Comparison of ENCODE assay signal across 16 cellular contexts in the genomic region with DNA sequence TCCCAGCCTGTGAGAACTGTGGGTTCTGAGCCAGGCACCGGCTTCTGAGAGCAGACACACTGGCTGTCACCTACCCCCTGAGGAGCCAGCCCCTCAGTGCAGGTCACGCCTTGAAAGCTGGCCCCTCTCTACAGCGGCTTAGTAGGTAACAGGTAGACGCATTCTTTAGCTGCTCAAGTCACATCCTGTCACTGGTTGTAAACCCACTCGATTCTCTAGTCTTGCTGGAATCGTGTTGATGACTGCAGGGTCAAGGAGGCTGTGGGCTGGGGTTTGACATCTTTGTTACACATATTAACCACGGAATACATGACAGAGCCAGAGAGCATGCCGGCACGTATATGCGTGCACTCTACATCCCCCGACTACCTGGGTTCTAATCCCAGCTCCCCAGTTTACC.
A peak's percentile ranks its signal among the peaks of the same experiment; 100 is the strongest.
DNase-seq lines count a peak whose midpoint lies in the region; ATAC-seq and TF ChIP-seq lines count a peak whose summit lies in the region.
"Had no signal": no experiment of that assay in that cellular context is flagged by ENCODE, and none has a peak within 500 bp of the region (broad histone marks: within the 10 kb centered on the region; RNA-seq: fewer than 3 reads in every experiment).

No MANE protein-coding gene starts in this region.

- no peak overlapping the region for H3K18ac ChIP-seq in H9 (ENCODE audit: insufficient read length, low read depth, low read length)

- TF ChIP-seq CTCF in H9 (conservative IDR thresholded peaks at IDR 0.05), result no peak
- no peak for TF ChIP-seq CTCF in gastrocnemius medialis (IDR thresholded peaks at IDR 0.05 in 4 of 5, conservative IDR thresholded peaks at IDR 0.05 in 1 of 5)
- TF ChIP-seq CTCF in MM.1S (IDR thresholded peaks at IDR 0.05; ENCODE audit: low read length), result no peak

- H4K91ac ChIP-seq in H9 (ENCODE audit: insufficient read length, low read depth, low read length), result no peak overlapping the region

- H4K20me1 ChIP-seq in H9 (ENCODE audit: control insufficient read depth, insufficient read depth, insufficient read length) (no peaks in the 10 kb centered on the region), Karpas-422 (ENCODE audit: insufficient read depth, low read depth, low read length) (no peaks in the 10 kb centered on the region), MM.1S (ENCODE audit: insufficient read depth, low read length) (no peaks in the 10 kb centered on the region)

- in situ Hi-C loops in gastrocnemius medialis (cut with MboI; ENCODE audit: low sequenced_read_pairs in 4 of 4), result loop anchor here in 1 of 4 donors (10.0 kb wide), 1 partner anchor 205 kb away; no protein-coding TSS in a partner anchor
- in situ Hi-C loops in G401 (cut with HindIII; ENCODE audit: low sequenced_read_pairs), result no loop called here

- H2BK12ac ChIP-seq in H9 (ENCODE audit: insufficient read length, low read depth, low read length), result no peak overlapping the region

- no peak overlapping the region for H3K4ac ChIP-seq in H9 (ENCODE audit: low read depth, low read length)

- no peak overlapping the region for H2AFZ ChIP-seq in H9 (ENCODE audit: low read length)
- no peak overlapping the region for H2AFZ ChIP-seq in Karpas-422 (ENCODE audit: low read length)
- H2AFZ ChIP-seq in MM.1S (ENCODE audit: low read length), result no peak overlapping the region
- H2AFZ ChIP-seq: hepatocyte had no signal

- H3K27me3 Mint-ChIP-seq in H9 (ENCODE audit: low read depth), result no peaks in the 10 kb centered on the region

- H3K9me3 Mint-ChIP-seq in H9, result peaks cover 0 to 3% of the 10 kb centered on the region in 2 experiments; a peak in 1 of 5 replicates

- no peak for ATAC-seq in gastrocnemius medialis

- peak; percentile 58 for DNase-seq in activated CD8-positive, alpha-beta memory T cell treated with anti-CD3 and anti-CD28 coated beads for 24 hours
- no peak for DNase-seq in activated CD8-positive, alpha-beta memory T cell treated with anti-CD3 and anti-CD28 coated beads, Interleukin-2, amount 50 U/mL, for 4 hours
- DNase-seq in H9 (no peak), gastrocnemius medialis (no peak), G401 (ENCODE audit: low spot score) (no peak), Karpas-422 (no peak), MM.1S (no peak)
- DNase-seq: activated CD4-positive, CD25-positive, alpha-beta regulatory T cell treated with anti-CD3 and anti-CD28 coated beads, Interleukin-2, amount 50 U/mL, for 72 hours; brain microvascular endothelial cell; MV-4-11; NCI-H2029; NCI-H510A treated with DMSO at 0.1 percent for 48 hours; SHP77 had no signal

- no peaks in the 10 kb centered on the region for H3F3A ChIP-seq in MM.1S (ENCODE audit: insufficient read depth, low read length)

- H2BK120ac ChIP-seq in H9 (ENCODE audit: low read depth, low read length, poor library complexity, severe bottlenecking), result no peak overlapping the region

- H3K14ac ChIP-seq in H9 (ENCODE audit: insufficient read depth, low read length), result no peak overlapping the region

- H3K4me1 Mint-ChIP-seq in H9, result peaks cover 44 to 71% of the 10 kb centered on the region in 2 experiments

- no CpG with 5 or more reads among the region's 11 CpGs for WGBS in H9 (ENCODE audit: extremely low coverage, insufficient read length, low lambda C conversion rate)

- no peak overlapping the region for H2AK5ac ChIP-seq in H9 (ENCODE audit: insufficient read length, low read length)

- H3K27ac ChIP-seq in H9 (ENCODE audit: insufficient read length, low read depth, low read length), result no peak overlapping the region
- H3K27ac ChIP-seq in cingulate gyrus (ENCODE audit: low read depth, low read length), result peak overlapping the region; percentile 4
- H3K27ac ChIP-seq in gastrocnemius medialis, result peak overlapping the region in 3 of 4 donors; percentile 21 to 36 (median 30)
- no peak overlapping the region for H3K27ac ChIP-seq in Karpas-422 (ENCODE audit: low read length)
- no peak overlapping the region for H3K27ac ChIP-seq in MM.1S (ENCODE audit: low read length)
- H3K27ac ChIP-seq: brain microvascular endothelial cell, hepatocyte, HL-60 had no signal

- H3K4me1 ChIP-seq in H9 (ENCODE audit: insufficient read depth, low read length), result peaks cover 21% of the 10 kb centered on the region; the same call in 1 of the 2 replicates
- peaks cover 26 to 37% of the 10 kb centered on the region in 2 donors for H3K4me1 ChIP-seq in gastrocnemius medialis
- H3K4me1 ChIP-seq in Karpas-422 (ENCODE audit: low read length), result no peaks in the 10 kb centered on the region
- no peaks in the 10 kb centered on the region for H3K4me1 ChIP-seq in MM.1S (ENCODE audit: low read length)

- H3K9ac ChIP-seq in H9 (ENCODE audit: extremely low read depth, insufficient read length, low read length) (no peak overlapping the region), Karpas-422 (ENCODE audit: low read length) (no peak overlapping the region), MM.1S (ENCODE audit: low read length) (no peak overlapping the region)

- no peak overlapping the region for H4K5ac ChIP-seq in H9 (ENCODE audit: insufficient read length, low read depth, low read length)

- no peaks in the 10 kb centered on the region for H3K9me3 ChIP-seq in H9 (ENCODE audit: control insufficient read depth, low read depth, low read length)
- H3K9me3 ChIP-seq in gastrocnemius medialis, result no peaks in the 10 kb centered on the region
- no peaks in the 10 kb centered on the region for H3K9me3 ChIP-seq in Karpas-422 (ENCODE audit: low read length)
- H3K9me3 ChIP-seq in MM.1S (replicated peaks; ENCODE audit: insufficient read depth, low read length), result no peaks in the 10 kb centered on the region

- H3K9me2 ChIP-seq in Karpas-422 (replicated peaks; ENCODE audit: insufficient read depth, low read length) (no peaks in the 10 kb centered on the region), MM.1S (replicated peaks; ENCODE audit: insufficient read depth, low read length) (no peaks in the 10 kb centered on the region)

- H3K36me3 ChIP-seq in gastrocnemius medialis (no peaks in the 10 kb centered on the region), Karpas-422 (ENCODE audit: insufficient read depth, low read length) (no peaks in the 10 kb centered on the region), MM.1S (replicated peaks; ENCODE audit: insufficient read depth, low read length) (no peaks in the 10 kb centered on the region)

- no peak overlapping the region for H3T11ph ChIP-seq in H9 (ENCODE audit: low read length)

- no peak for TF ChIP-seq POLR2A in gastrocnemius medialis (IDR thresholded peaks at IDR 0.05)

- H2BK20ac ChIP-seq in H9 (ENCODE audit: low read depth, low read length, poor library complexity, severe bottlenecking), result no peak overlapping the region

- H3K79me2 ChIP-seq in H9 (ENCODE audit: insufficient read depth, low read length), result 0 out of 2 replicates have a peak, but pooled peaks cover 2% of the 10 kb centered on the region
- H3K79me2 ChIP-seq in Karpas-422 (ENCODE audit: low read length), result no peaks in the 10 kb centered on the region
- H3K79me2 ChIP-seq in MM.1S (ENCODE audit: low read length), result no peaks in the 10 kb centered on the region
- H3K79me2 ChIP-seq: hepatocyte had no signal

- H2BK15ac ChIP-seq in H9 (ENCODE audit: low read depth, low read length), result no peak overlapping the region

- peaks cover 15 to 18% (median 16%) of the 10 kb centered on the region in 3 experiments for H3K36me3 Mint-ChIP-seq in H9 (ENCODE audit: insufficient read depth in 1 of 3, low read depth in 3 of 3)

- no peak overlapping the region for H4K8ac ChIP-seq in H9 (replicated peaks; ENCODE audit: insufficient read length, low read depth, low read length)

- no peak overlapping the region for H3K23ac ChIP-seq in H9 (ENCODE audit: insufficient read length, low read depth, low read length)

- H3K4me3 ChIP-seq in gastrocnemius medialis (no peak overlapping the region), Karpas-422 (ENCODE audit: low read length) (no peak overlapping the region), MM.1S (ENCODE audit: low read length) (no peak overlapping the region)
- H3K4me3 ChIP-seq: hepatocyte had no signal

- no peak overlapping the region for H3K4me3 Mint-ChIP-seq in H9

- no peak overlapping the region for H3K56ac ChIP-seq in H9 (ENCODE audit: insufficient read length, low read depth, low read length)

- H3K4me2 ChIP-seq in H9 (ENCODE audit: insufficient read depth, insufficient read length, low read length), result no peak overlapping the region
- H3K4me2 ChIP-seq in Karpas-422 (ENCODE audit: low read depth, low read length, poor library complexity, severe bottlenecking), result no peak overlapping the region
- no peak overlapping the region for H3K4me2 ChIP-seq in MM.1S (ENCODE audit: low read depth, low read length)
- H3K4me2 ChIP-seq: hepatocyte had no signal

- H3K79me1 ChIP-seq in H9 (ENCODE audit: insufficient read depth, low read depth, low read length, poor library complexity, severe bottlenecking), result no peaks in the 10 kb centered on the region

- H3K27ac Mint-ChIP-seq in H9, result peak overlapping the region in 2 of 3 experiments; percentile 29 to 53; a peak in 2 of 7 replicates

- intact Hi-C loops in gastrocnemius medialis (cut with DNase I; ENCODE audit: low total_unique reads), result no loop called here

- H3K27me3 ChIP-seq in H9 (ENCODE audit: insufficient read depth, low read length), result no peaks in the 10 kb centered on the region
- H3K27me3 ChIP-seq in gastrocnemius medialis, result no peaks in the 10 kb centered on the region
- H3K27me3 ChIP-seq in Karpas-422 (ENCODE audit: low read length), result no peaks in the 10 kb centered on the region
- no peaks in the 10 kb centered on the region for H3K27me3 ChIP-seq in MM.1S (replicated peaks; ENCODE audit: insufficient read depth, low read length)
- H3K27me3 ChIP-seq: brain microvascular endothelial cell, hepatocyte had no signal

- H2BK5ac ChIP-seq in H9 (ENCODE audit: insufficient read length, low read length), result no peak overlapping the region

- no peaks in the 10 kb centered on the region for H3K23me2 ChIP-seq in H9 (ENCODE audit: insufficient read length, low read depth, low read length, poor library complexity, severe bottlenecking)

Comparison
In these comparisons a context has a peak if more than half of its experiments do, and no peak if none do; other contexts are left out.
1. H3K27ac ChIP-seq: peak in cingulate gyrus (single experiment) and gastrocnemius medialis (3 of 4); none in H9 (single experiment), Karpas-422 (single experiment) and MM.1S (single experiment).